1 cellular context compared by ENCODE assay signal in genomic region chr17:45432405-45433113, GRCh38.
TF ChIP-seq lines count a peak whose summit lies in the region.

A gene with protein sequence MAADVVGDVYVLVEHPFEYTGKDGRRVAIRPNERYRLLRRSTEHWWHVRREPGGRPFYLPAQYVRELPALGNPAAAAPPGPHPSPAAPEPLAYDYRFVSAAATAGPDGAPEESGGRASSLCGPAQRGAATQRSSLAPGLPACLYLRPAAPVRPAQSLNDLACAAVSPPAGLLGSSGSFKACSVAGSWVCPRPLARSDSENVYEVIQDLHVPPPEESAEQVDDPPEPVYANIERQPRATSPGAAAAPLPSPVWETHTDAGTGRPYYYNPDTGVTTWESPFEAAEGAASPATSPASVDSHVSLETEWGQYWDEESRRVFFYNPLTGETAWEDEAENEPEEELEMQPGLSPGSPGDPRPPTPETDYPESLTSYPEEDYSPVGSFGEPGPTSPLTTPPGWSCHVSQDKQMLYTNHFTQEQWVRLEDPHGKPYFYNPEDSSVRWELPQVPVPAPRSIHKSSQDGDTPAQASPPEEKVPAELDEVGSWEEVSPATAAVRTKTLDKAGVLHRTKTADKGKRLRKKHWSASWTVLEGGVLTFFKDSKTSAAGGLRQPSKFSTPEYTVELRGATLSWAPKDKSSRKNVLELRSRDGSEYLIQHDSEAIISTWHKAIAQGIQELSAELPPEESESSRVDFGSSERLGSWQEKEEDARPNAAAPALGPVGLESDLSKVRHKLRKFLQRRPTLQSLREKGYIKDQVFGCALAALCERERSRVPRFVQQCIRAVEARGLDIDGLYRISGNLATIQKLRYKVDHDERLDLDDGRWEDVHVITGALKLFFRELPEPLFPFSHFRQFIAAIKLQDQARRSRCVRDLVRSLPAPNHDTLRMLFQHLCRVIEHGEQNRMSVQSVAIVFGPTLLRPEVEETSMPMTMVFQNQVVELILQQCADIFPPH (minus strand): TSS chr17:45432870. CDS start chr17:45430279, 2,591 bp downstream.

TF ChIP-seq in H1, 55 proteins besides CTCF, POLR2A, EP300 and RAD21 (continued from another document):
- TF ChIP-seq, protein P1, sequence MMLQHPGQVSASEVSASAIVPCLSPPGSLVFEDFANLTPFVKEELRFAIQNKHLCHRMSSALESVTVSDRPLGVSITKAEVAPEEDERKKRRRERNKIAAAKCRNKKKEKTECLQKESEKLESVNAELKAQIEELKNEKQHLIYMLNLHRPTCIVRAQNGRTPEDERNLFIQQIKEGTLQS (IDR thresholded peaks at IDR 0.05; ENCODE audit: insufficient read depth, low read depth, low read length): no peak
- no peak for TF ChIP-seq SIX5 (IDR thresholded peaks at IDR 0.05; ENCODE audit: low read depth, low read length)
- no peak for TF ChIP-seq NANOG (IDR thresholded peaks at IDR 0.05; ENCODE audit: insufficient read depth, low read depth, low read length, poor library complexity, severe bottlenecking)
- no peak for TF ChIP-seq BACH1 (IDR thresholded peaks at IDR 0.05; ENCODE audit: low read length)
- TF ChIP-seq RBBP5 (IDR thresholded peaks at IDR 0.05; ENCODE audit: borderline replicate concordance, low read depth, low read length): no peak
- TF ChIP-seq CREB1 (IDR thresholded peaks at IDR 0.05): no peak
- TF ChIP-seq SUZ12 (IDR thresholded peaks at IDR 0.05; ENCODE audit: low read length): peak; percentile 59; the same call in 1 of the 2 replicates
- TF ChIP-seq GTF2F1 (IDR thresholded peaks at IDR 0.05; ENCODE audit: borderline replicate concordance, low read depth, low read length): no peak
- TF ChIP-seq RNF2 (IDR thresholded peaks at IDR 0.05; ENCODE audit: borderline replicate concordance, low read depth, low read length, missing control alignments, poor library complexity, severe bottlenecking): no peak
- no peak for TF ChIP-seq TBP (IDR thresholded peaks at IDR 0.05; ENCODE audit: low read depth, low read length)
- 0 out of 2 replicates have a peak, but pooled peaks have one; percentile 19 for TF ChIP-seq GABPA (IDR thresholded peaks at IDR 0.05; ENCODE audit: borderline replicate concordance, insufficient read depth, low read length)
- TF ChIP-seq CEBPB (IDR thresholded peaks at IDR 0.05; ENCODE audit: low read depth, low read length): no peak
- no peak for TF ChIP-seq TEAD4 (IDR thresholded peaks at IDR 0.05; ENCODE audit: low read depth, low read length)
- 0 out of 2 replicates have a peak, but pooled peaks have one; percentile 27 for TF ChIP-seq TAF1 (IDR thresholded peaks at IDR 0.05; ENCODE audit: low read depth, low read length)
- no peak for TF ChIP-seq POLR2AphosphoS5 (IDR thresholded peaks at IDR 0.05; ENCODE audit: low read depth, low read length)
- TF ChIP-seq JUN (IDR thresholded peaks at IDR 0.05; ENCODE audit: low read depth, low read length): no peak
- no peak for TF ChIP-seq EGR1 (IDR thresholded peaks at IDR 0.05; ENCODE audit: borderline replicate concordance, low read depth, low read length)
- no peak for TF ChIP-seq EZH2 (IDR thresholded peaks at IDR 0.05; ENCODE audit: low read depth, low read length, severe bottlenecking)
- TF ChIP-seq NRF1 (IDR thresholded peaks at IDR 0.05; ENCODE audit: low read depth, low read length): no peak
- TF ChIP-seq TAF7 (optimal IDR thresholded peaks at IDR 0.05; ENCODE audit: borderline replicate concordance, low read depth, low read length): no peak
- no peak for TF ChIP-seq YY1 (IDR thresholded peaks at IDR 0.05; ENCODE audit: low read depth, low read length)
- no peak for TF ChIP-seq CBX5 (IDR thresholded peaks at IDR 0.05; ENCODE audit: low read depth, low read length)
